ENCODE assay signal across 13 cellular contexts in the genomic region with DNA sequence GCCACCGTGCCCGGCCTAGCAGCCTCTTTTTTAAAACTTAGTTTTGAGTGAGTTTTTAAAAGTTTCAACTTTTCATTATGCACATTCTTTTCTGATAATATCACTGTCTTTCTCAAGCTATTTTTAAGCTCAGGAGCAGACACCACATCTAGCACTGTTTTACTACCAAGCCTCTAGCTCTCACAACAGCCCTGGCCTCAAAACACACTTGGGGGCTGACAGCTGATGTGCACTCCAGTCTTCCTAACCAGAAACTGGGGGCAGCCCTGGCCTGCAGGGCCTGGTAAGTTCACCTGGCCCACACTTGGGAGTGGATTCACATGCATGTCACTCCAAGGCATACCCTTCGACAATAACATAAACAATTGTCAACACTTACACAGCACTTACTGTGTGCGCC. TPM values are rescaled to one million over a fixed set of nuclear protein-coding genes. Genes with fewer than 3 reads are reported as not detected.
"Had no signal": no experiment of that assay in that cellular context is flagged by ENCODE, and none has a peak within 500 bp of the region (broad histone marks: within the 10 kb centered on the region; RNA-seq: fewer than 3 reads in every experiment).

No MANE protein-coding gene starts in this region.

- DNase-seq: activated CD4-positive, alpha-beta T cell treated with anti-CD3 and anti-CD28 coated beads, Interleukin-2, amount 50 U/mL, for 1 hour; activated naive CD4-positive, alpha-beta T cell treated with anti-CD3 and anti-CD28 coated beads for 36 hours; activated naive CD8-positive, alpha-beta T cell treated with anti-CD3 and anti-CD28 coated beads, Interleukin-2, amount 50 U/mL, for 24 hours; activated T-cell treated with anti-CD3 and anti-CD28 coated beads, Interleukin-2, amount 50 U/mL, for 1 hour; colonic mucosa; hypothalamus; kidney glomerular epithelial cell; left ventricle myocardium superior; right lobe of liver; spleen had no signal

- H3K4me1 ChIP-seq: colonic mucosa, right lobe of liver, spleen had no signal

- ATAC-seq: activated naive CD8-positive, alpha-beta T cell treated with anti-CD3 and anti-CD28 coated beads, Interleukin-2, amount 50 U/mL, for 24 hours; esophagus mucosa; left ventricle myocardium superior; right lobe of liver had no signal

- H3K9me3 ChIP-seq: ascending aorta, colonic mucosa, right lobe of liver, spleen, thoracic aorta had no signal

- H3K27me3 ChIP-seq: ascending aorta, colonic mucosa, right lobe of liver, spleen had no signal

- H3K4me3 ChIP-seq: ascending aorta, colonic mucosa, right lobe of liver, spleen, thoracic aorta had no signal

- H3K36me3 ChIP-seq: ascending aorta, colonic mucosa, right lobe of liver, thoracic aorta had no signal

- H3K27ac ChIP-seq: ascending aorta, colonic mucosa, right lobe of liver, spleen, thoracic aorta had no signal

RNA-seq across cellular contexts. Expression of gene CENPU, which starts 34.0 kb away (rescaled TPM):
- total RNA-seq: ascending aorta had no signal
